ENCODE assay signal across 23 cellular contexts in the genomic region with DNA sequence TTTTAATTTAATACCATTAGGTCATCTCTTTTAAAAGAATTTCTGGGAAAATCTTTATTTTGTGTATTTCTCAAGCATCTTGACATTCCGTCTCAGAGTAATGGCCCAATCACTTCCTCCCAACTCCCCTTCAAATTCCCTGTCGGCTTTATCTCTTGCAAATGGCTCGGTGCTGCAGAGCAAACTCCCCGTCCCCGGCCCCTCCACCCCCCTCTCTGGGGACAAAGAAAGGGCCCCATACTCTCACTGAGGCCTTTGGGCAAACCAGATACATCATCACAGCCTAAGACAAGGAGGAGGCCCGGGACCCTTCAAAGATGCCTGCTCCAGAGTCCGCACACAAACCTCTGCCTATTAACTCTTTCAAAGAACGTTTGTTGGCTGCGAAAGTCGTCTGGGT. TPM values are rescaled to one million over a fixed set of nuclear protein-coding genes. Genes with fewer than 3 reads are reported as not detected.
A peak's percentile ranks its signal among the peaks of the same experiment; 100 is the strongest.
DNase-seq lines count a peak whose midpoint lies in the region; ATAC-seq, FAIRE-seq and TF ChIP-seq lines count a peak whose summit lies in the region.
"Had no signal": no experiment of that assay in that cellular context is flagged by ENCODE, and none has a peak within 500 bp of the region (broad histone marks: within the 10 kb centered on the region; RNA-seq: fewer than 3 reads in every experiment).

No MANE protein-coding gene starts in this region.

- CTCF ChIA-PET in GM10248 (lab: Yijun Ruan, JAX), result no interaction called here

- H3K27me3 ChIP-seq in NT2/D1 (ENCODE audit: insufficient read depth, insufficient read length) (no peaks in the 10 kb centered on the region), endodermal cell (ENCODE audit: control insufficient read depth, insufficient read depth, low read length, poor library complexity, severe bottlenecking) (no peaks in the 10 kb centered on the region), pancreas (no peaks in the 10 kb centered on the region)
- H3K27me3 ChIP-seq: BLaER1, Peyer's patch, SJSA1 had no signal

- peak overlapping the region; percentile 28 for H3K27ac Mint-ChIP-seq in endodermal cell
- H3K27ac Mint-ChIP-seq in mesothelial cell of epicardium, result peak overlapping the region; percentile 26
- peak overlapping the region; percentile 56 for H3K27ac Mint-ChIP-seq in type B pancreatic cell
- H3K27ac Mint-ChIP-seq: CD4-positive, alpha-beta T cell; IgD-negative memory B cell had no signal

- no peaks in the 10 kb centered on the region for H3K4me1 ChIP-seq in NT2/D1 (ENCODE audit: insufficient read depth, insufficient read length)
- no peaks in the 10 kb centered on the region for H3K4me1 ChIP-seq in endodermal cell (ENCODE audit: control insufficient read depth, insufficient read depth, low read length)
- H3K4me1 ChIP-seq in pancreas, result no peaks in the 10 kb centered on the region

- H3K27me3 Mint-ChIP-seq in endodermal cell (ENCODE audit: insufficient read depth) (peaks cover 3% of the 10 kb centered on the region), mesothelial cell of epicardium (ENCODE audit: low read depth) (peaks cover 10% of the 10 kb centered on the region), type B pancreatic cell (peaks cover 18% of the 10 kb centered on the region)

- peak overlapping the region; percentile 16 for H3K4me3 Mint-ChIP-seq in endodermal cell
- no peak overlapping the region for H3K4me3 Mint-ChIP-seq in mesothelial cell of epicardium
- peak overlapping the region; percentile 75 for H3K4me3 Mint-ChIP-seq in type B pancreatic cell
- H3K4me3 Mint-ChIP-seq: CD4-positive, alpha-beta T cell; IgD-negative memory B cell had no signal

- peaks cover 2% of the 10 kb centered on the region for H3K36me3 Mint-ChIP-seq in endodermal cell (ENCODE audit: low read depth)
- peaks cover 8% of the 10 kb centered on the region for H3K36me3 Mint-ChIP-seq in mesothelial cell of epicardium
- peaks cover 4% of the 10 kb centered on the region for H3K36me3 Mint-ChIP-seq in type B pancreatic cell

- H3K9ac ChIP-seq in NT2/D1 (ENCODE audit: insufficient read length, low read depth) (no peak overlapping the region), endodermal cell (ENCODE audit: extremely low read depth, low read length, poor library complexity, severe bottlenecking) (no peak overlapping the region)
- H3K9ac ChIP-seq: BLaER1 had no signal

- H3K27ac ChIP-seq in endodermal cell (ENCODE audit: low read depth, low read length) (peak overlapping the region; percentile 72), pancreas (no peak overlapping the region)
- H3K27ac ChIP-seq: BLaER1, Peyer's patch, SJSA1 had no signal

- H3K4me3 ChIP-seq in NT2/D1 (ENCODE audit: insufficient read length, low read depth) (no peak overlapping the region), endodermal cell (ENCODE audit: low read length) (no peak overlapping the region), pancreas (no peak overlapping the region)
- H3K4me3 ChIP-seq: BLaER1, Peyer's patch, SJSA1 had no signal

- no peaks in the 10 kb centered on the region for H3K36me3 ChIP-seq in NT2/D1 (ENCODE audit: insufficient read depth, insufficient read length, low read length)
- no peaks in the 10 kb centered on the region for H3K36me3 ChIP-seq in endodermal cell (ENCODE audit: control insufficient read depth, insufficient read depth, low read length)
- no peaks in the 10 kb centered on the region for H3K36me3 ChIP-seq in pancreas
- H3K36me3 ChIP-seq: BLaER1, Peyer's patch, SJSA1 had no signal

- H3K9me3 Mint-ChIP-seq in endodermal cell (peaks cover 25% of the 10 kb centered on the region), mesothelial cell of epicardium (peaks cover 18% of the 10 kb centered on the region), type B pancreatic cell (no peaks in the 10 kb centered on the region)
- H3K9me3 Mint-ChIP-seq: CD4-positive, alpha-beta T cell had no signal

- WGBS in endodermal cell (ENCODE audit: insufficient coverage in 1 of 2, insufficient read length in 1 of 2), 2 experiments, result 33 to 86% methylated on average over 1 to 10 of the region's 10 CpGs
- 74 to 81% methylated on average over 10 of the region's 10 CpGs for WGBS in pancreas, 2 donors

- TF ChIP-seq CTCF in endodermal cell (conservative IDR thresholded peaks at IDR 0.05), result no peak
- no peak for TF ChIP-seq CTCF in mesothelial cell of epicardium (IDR thresholded peaks at IDR 0.05; ENCODE audit: unreplicated experiment)
- TF ChIP-seq CTCF in type B pancreatic cell (conservative IDR thresholded peaks at IDR 0.05), result no peak
- no peak for TF ChIP-seq CTCF in GM10248 (IDR thresholded peaks at IDR 0.05; ENCODE audit: control extremely low read depth, extremely low read depth, low read depth, missing control alignments)
- TF ChIP-seq CTCF in pancreas (IDR thresholded peaks at IDR 0.05), result no peak

- POLR2A ChIA-PET in GM10248 (lab: Yijun Ruan, JAX), result no interaction called here

- peaks cover 21% of the 10 kb centered on the region for H3K4me1 Mint-ChIP-seq in endodermal cell
- H3K4me1 Mint-ChIP-seq in mesothelial cell of epicardium, result peaks cover 28% of the 10 kb centered on the region
- H3K4me1 Mint-ChIP-seq in type B pancreatic cell (ENCODE audit: unreplicated experiment), result peaks cover 25% of the 10 kb centered on the region

- no peak for FAIRE-seq in pancreas (lab: Jason Lieb, UNC)
- FAIRE-seq: GM12891 had no signal

- intact Hi-C loops in pancreas (cut with DNase I), result no loop called here

- peak; percentile 55 for DNase-seq in NT2/D1 (ENCODE audit: low read depth, low spot score)
- peak; percentile 74 for DNase-seq in endodermal cell
- DNase-seq in mesothelial cell of epicardium (ENCODE audit: low spot score in 2 of 2, unreplicated experiment in 2 of 2), result no peak
- peak; percentile 42 for DNase-seq in type B pancreatic cell (ENCODE audit: extremely low spot score, unreplicated experiment)
- no peak for DNase-seq in stimulated activated CD4-positive, alpha-beta T cell treated with anti-CD3 and anti-CD28 coated beads, Interleukin-2, amount 100 ng/mL, for 48 hours
- no peak for DNase-seq in GM10248 (ENCODE audit: extremely low spot score)
- no peak for DNase-seq in pancreas
- DNase-seq: CD4-positive, alpha-beta T cell; COR-L47; DMS 273 treated with DMSO at 0.1 percent for 48 hours; DMS79 treated with DMSO at 0.1 percent for 48 hours; HCEC 1CT; MV-4-11; NCI-H1105 treated with DMSO at 0.1 percent for 48 hours; NCI-H2081; NCI-H2171; NCI-H524 treated with DMSO at 0.1 percent for 48 hours; NCI-H82; Peyer's patch had no signal

- H3K9me3 ChIP-seq in NT2/D1 (ENCODE audit: insufficient read depth, low read length) (peaks cover 18% of the 10 kb centered on the region), endodermal cell (ENCODE audit: control insufficient read depth, low read length) (peaks cover 13% of the 10 kb centered on the region), pancreas (no peaks in the 10 kb centered on the region)
- H3K9me3 ChIP-seq: Peyer's patch had no signal

- no peak for ATAC-seq in pancreas

RNA-seq across cellular contexts. Expression of a gene that starts 3.9 kb away (rescaled TPM):
- total RNA-seq in endodermal cell (under 1 TPM; 0.20 to 0.64 TPM), mesothelial cell of epicardium (1.9 to 2.5 TPM (median 2.1 TPM) in 3 replicates), type B pancreatic cell (ENCODE audit: low replicate concordance) (0.52 and 5.3 TPM in 2 replicates), pancreas (1 to 10 TPM in 3 of 6 donors, under 1 TPM in 3; 0.47 to 6.2 (median 1.2) TPM)
- polyA plus RNA-seq in endodermal cell (2013, experiment 1 of 2), result 0.18 TPM
- polyA plus RNA-seq in endodermal cell (2013, experiment 2 of 2), result not detected
- 1 to 10 TPM in 1 of 2 donors, under 1 TPM in 1; 0.33 to 1.5 TPM for polyA plus RNA-seq in pancreas
- polyA plus RNA-seq: IgD-negative memory B cell had no signal

Comparison
In these comparisons a context has a peak if more than half of its experiments do, and no peak if none do; other contexts are left out.
1. DNase-seq: peak in NT2/D1 (single experiment), endodermal cell (single experiment) and type B pancreatic cell (single experiment); none in mesothelial cell of epicardium (0 of 2), stimulated activated CD4-positive, alpha-beta T cell treated with anti-CD3 and anti-CD28 coated beads, Interleukin-2, amount 100 ng/mL, for 48 hours (0 of 2), GM10248 (single experiment) and pancreas (0 of 6).
2. Peak in every context shown above with its lines, with median percentiles within 50 percentile points of each other: H3K27ac Mint-ChIP-seq.